ENCODE assay signal across 9 cellular contexts in genomic region chr15:94582368-94582767, GRCh38.
DNase-seq lines count a peak whose midpoint lies in the region; ATAC-seq, FAIRE-seq and TF ChIP-seq lines count a peak whose summit lies in the region.
"Had no signal": no experiment of that assay in that cellular context is flagged by ENCODE, and none has a peak within 500 bp of the region (broad histone marks: within the 10 kb centered on the region; RNA-seq: fewer than 3 reads in every experiment).

No MANE protein-coding gene starts in this region.

- peaks cover 74% of the 10 kb centered on the region for H3K27me3 Mint-ChIP-seq in T-helper 2 cell treated with Interferon-gamma antibody and Interleukin-4, amounts not matched to agents 5 μg/mL and 100 μg/mL, for 36 hours (ENCODE audit: low read depth)
- peaks cover 52 to 69% (median 53%) of the 10 kb centered on the region in 3 donors for H3K27me3 Mint-ChIP-seq in CD14-positive monocyte (ENCODE audit: low read depth in 3 of 3)

- no peak overlapping the region for H3K4me3 Mint-ChIP-seq in T-helper 2 cell treated with Interferon-gamma antibody and Interleukin-4, amounts not matched to agents 5 μg/mL and 100 μg/mL, for 36 hours
- H3K4me3 Mint-ChIP-seq in CD14-positive monocyte: peak overlapping the region in 1 of 2 donors; percentile 40

- peak; percentile 46 for ATAC-seq in GM19043 (IDR thresholded peaks at IDR 0.05; ENCODE audit: low read depth, unreplicated experiment)
- ATAC-seq in HG03342 (IDR thresholded peaks at IDR 0.05; ENCODE audit: unreplicated experiment): peak; percentile 43

- H3K9me3 Mint-ChIP-seq in T-helper 2 cell treated with Interferon-gamma antibody and Interleukin-4, amounts not matched to agents 5 μg/mL and 100 μg/mL, for 36 hours: no peaks in the 10 kb centered on the region
- peaks cover 0 to 2% (median 1%) of the 10 kb centered on the region in 7 donors for H3K9me3 Mint-ChIP-seq in CD14-positive monocyte

- no peak for TF ChIP-seq CTCF in CD14-positive monocyte (IDR thresholded peaks at IDR 0.05)

- H3K4me1 Mint-ChIP-seq in T-helper 2 cell treated with Interferon-gamma antibody and Interleukin-4, amounts not matched to agents 5 μg/mL and 100 μg/mL, for 36 hours (ENCODE audit: low read depth): peaks cover 31% of the 10 kb centered on the region
- H3K4me1 Mint-ChIP-seq in CD14-positive monocyte: peaks cover 6% of the 10 kb centered on the region

- no peak overlapping the region for H3K27ac Mint-ChIP-seq in T-helper 2 cell treated with Interferon-gamma antibody and Interleukin-4, amounts not matched to agents 5 μg/mL and 100 μg/mL, for 36 hours
- no peak overlapping the region for H3K27ac Mint-ChIP-seq in CD14-positive monocyte

- DNase-seq in G401 (ENCODE audit: low spot score): peak; percentile 1
- peak; percentile 35 for DNase-seq in T-helper 2 cell treated with Interferon-gamma antibody and Interleukin-4, amounts not matched to agents 5 μg/mL and 100 μg/mL, for 36 hours (ENCODE audit: low spot score)
- DNase-seq in iPS-NIHi7 (ENCODE audit: extremely low spot score): peak; percentile 75
- DNase-seq in CD14-positive monocyte (ENCODE audit: low spot score): no peak
- DNase-seq in frontal cortex (ENCODE audit: low spot score in 2 of 2): no peak
- DNase-seq in AG08396 (ENCODE audit: low spot score): no peak
- DNase-seq: IMR-90 had no signal

- intact Hi-C loops in CD14-positive monocyte (cut with micrococcal nuclease): no loop called here

- H3K36me3 Mint-ChIP-seq in T-helper 2 cell treated with Interferon-gamma antibody and Interleukin-4, amounts not matched to agents 5 μg/mL and 100 μg/mL, for 36 hours (ENCODE audit: low read depth): no peaks in the 10 kb centered on the region
- H3K36me3 Mint-ChIP-seq in CD14-positive monocyte: no peaks in the 10 kb centered on the region

- in situ Hi-C loops in G401 (cut with HindIII; ENCODE audit: low sequenced_read_pairs): no loop called here

- no peak for FAIRE-seq in frontal cortex (lab: Jason Lieb, UNC)

Comparison
In these comparisons a context has a peak if more than half of its experiments do, and no peak if none do; other contexts are left out.
1. DNase-seq: peak in G401 (single experiment), T-helper 2 cell treated with Interferon-gamma antibody and Interleukin-4, amounts not matched to agents 5 μg/mL and 100 μg/mL, for 36 hours (single experiment) and iPS-NIHi7 (single experiment); none in CD14-positive monocyte (single experiment), frontal cortex (0 of 2) and AG08396 (single experiment).